Comparison of ENCODE assay signal across 1 cellular context in genomic region chr2:65072181-65072970, GRCh38.
TF ChIP-seq lines count a peak whose summit lies in the region.

No MANE protein-coding gene starts in this region.

TF ChIP-seq in K562, 482 proteins besides CTCF, POLR2A, EP300 and RAD21 (continued from another document):
- TF ChIP-seq ZBTB26 (CRISPR knock-in tag; IDR thresholded peaks at IDR 0.05) = no peak
- TF ChIP-seq, protein P1, sequence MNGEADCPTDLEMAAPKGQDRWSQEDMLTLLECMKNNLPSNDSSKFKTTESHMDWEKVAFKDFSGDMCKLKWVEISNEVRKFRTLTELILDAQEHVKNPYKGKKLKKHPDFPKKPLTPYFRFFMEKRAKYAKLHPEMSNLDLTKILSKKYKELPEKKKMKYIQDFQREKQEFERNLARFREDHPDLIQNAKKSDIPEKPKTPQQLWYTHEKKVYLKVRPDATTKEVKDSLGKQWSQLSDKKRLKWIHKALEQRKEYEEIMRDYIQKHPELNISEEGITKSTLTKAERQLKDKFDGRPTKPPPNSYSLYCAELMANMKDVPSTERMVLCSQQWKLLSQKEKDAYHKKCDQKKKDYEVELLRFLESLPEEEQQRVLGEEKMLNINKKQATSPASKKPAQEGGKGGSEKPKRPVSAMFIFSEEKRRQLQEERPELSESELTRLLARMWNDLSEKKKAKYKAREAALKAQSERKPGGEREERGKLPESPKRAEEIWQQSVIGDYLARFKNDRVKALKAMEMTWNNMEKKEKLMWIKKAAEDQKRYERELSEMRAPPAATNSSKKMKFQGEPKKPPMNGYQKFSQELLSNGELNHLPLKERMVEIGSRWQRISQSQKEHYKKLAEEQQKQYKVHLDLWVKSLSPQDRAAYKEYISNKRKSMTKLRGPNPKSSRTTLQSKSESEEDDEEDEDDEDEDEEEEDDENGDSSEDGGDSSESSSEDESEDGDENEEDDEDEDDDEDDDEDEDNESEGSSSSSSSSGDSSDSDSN (IDR thresholded peaks at IDR 0.05; ENCODE audit: borderline replicate concordance in 1 of 2, low read depth in 2 of 2, low read length in 2 of 2) = no peak
